Comparison of ENCODE assay signal across 1 cellular context in the genomic region with DNA sequence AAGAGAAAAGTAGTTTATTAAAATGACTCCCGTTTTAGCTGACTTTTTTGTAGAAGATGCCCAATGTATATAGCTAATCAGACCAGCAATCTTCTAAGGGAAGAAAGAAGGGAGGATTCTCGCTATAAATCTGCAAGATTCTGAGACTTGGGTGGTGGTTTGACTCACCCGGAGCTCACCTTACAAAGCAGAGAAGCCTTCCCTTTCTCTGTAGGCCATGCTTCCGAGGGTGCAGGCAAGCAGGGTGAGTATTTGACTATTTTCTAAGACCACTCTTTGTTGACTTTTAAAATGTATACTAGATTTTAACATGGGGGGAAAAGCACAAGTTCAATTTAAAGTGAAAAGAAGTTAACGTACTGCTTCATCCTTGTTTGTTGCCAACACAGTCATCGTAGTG.
TF ChIP-seq lines count a peak whose summit lies in the region.

No MANE protein-coding gene starts in this region.

TF ChIP-seq in H1, 55 proteins besides CTCF, POLR2A, EP300 and RAD21:
- TF ChIP-seq TCF12 (IDR thresholded peaks at IDR 0.05; ENCODE audit: low read depth, low read length) = no peak
- TF ChIP-seq, protein P1, sequence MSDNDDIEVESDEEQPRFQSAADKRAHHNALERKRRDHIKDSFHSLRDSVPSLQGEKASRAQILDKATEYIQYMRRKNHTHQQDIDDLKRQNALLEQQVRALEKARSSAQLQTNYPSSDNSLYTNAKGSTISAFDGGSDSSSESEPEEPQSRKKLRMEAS (IDR thresholded peaks at IDR 0.05) = no peak
- TF ChIP-seq BCL11A (IDR thresholded peaks at IDR 0.05; ENCODE audit: low read depth in 2 of 2, low read length in 2 of 2) = no peak
- no peak for TF ChIP-seq TAF7 (optimal IDR thresholded peaks at IDR 0.05; ENCODE audit: borderline replicate concordance, low read depth, low read length)
- TF ChIP-seq MAFK (IDR thresholded peaks at IDR 0.05; ENCODE audit: low read depth, low read length) = no peak
- no peak for TF ChIP-seq CEBPB (IDR thresholded peaks at IDR 0.05; ENCODE audit: low read depth, low read length)
